In the genomic region with DNA sequence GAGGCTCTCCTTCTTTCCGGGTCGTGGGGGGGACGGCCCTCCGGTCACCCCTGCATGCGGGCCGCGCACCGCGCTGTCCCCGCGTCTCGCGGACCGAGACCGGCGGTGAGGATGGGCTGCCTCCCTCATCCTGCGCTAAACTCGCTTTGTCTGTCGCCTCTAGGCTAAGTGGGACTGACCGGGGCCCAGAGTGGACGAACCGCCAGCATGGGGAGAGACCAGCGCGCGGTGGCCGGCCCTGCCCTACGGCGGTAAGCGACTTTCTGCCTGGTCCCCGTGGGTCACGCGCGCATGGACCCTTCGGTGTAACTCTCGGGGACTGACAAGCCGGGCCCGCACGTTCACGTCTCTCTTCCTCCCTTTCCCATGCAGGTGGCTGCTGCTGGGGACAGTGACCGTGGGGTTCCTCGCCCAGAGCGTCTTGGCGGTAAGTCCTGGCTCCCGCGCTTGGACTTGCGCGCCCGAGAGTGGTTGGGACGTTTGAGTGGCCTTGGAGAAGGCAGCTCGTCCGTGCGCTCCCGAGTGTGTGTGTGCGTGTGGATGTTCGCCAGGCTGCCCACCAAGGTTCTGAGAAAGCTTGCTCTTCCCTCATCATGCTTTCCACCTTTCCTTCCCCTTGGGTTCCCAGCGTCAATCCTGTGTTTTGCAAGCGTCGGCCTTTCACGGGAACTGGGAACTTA, we compare ENCODE assay signal across 9 cellular contexts. TPM values are rescaled to one million over a fixed set of nuclear protein-coding genes. Genes with fewer than 3 reads are reported as not detected.
DNase-seq lines count a peak whose midpoint lies in the region; ATAC-seq and TF ChIP-seq lines count a peak whose summit lies in the region.
"Had no signal": no experiment of that assay in that cellular context is flagged by ENCODE, and none has a peak within 500 bp of the region (broad histone marks: within the 10 kb centered on the region; RNA-seq: fewer than 3 reads in every experiment).

No MANE protein-coding gene starts in this region.

- peak overlapping the region; percentile 84 for H3K14ac ChIP-seq in trophoblast cell (ENCODE audit: low read length)

- peak overlapping the region; percentile 4 for H4K12ac ChIP-seq in trophoblast cell (ENCODE audit: low read depth, low read length)

- H2BK5ac ChIP-seq in trophoblast cell (ENCODE audit: low read depth, low read length, poor library complexity), result peak overlapping the region; percentile 93

- H3K23ac ChIP-seq in trophoblast cell (ENCODE audit: low read length), result peak overlapping the region; percentile 18

- DNase-seq in ELF-1 (ENCODE audit: low read depth, low spot score) (peak; percentile 55), Right ventricle myocardium superior (no peak), trophoblast cell (peak; percentile 72 to 83), T-helper 9 cell (no peak), NCI-H2107 treated with DMSO at 0.1 percent for 48 hours (lab: John Stamatoyannopoulos, UW; ENCODE audit: unreplicated experiment) (no peak), HK-2 (ENCODE audit: unreplicated experiment) (no peak)
- DNase-seq: stimulated activated CD4-positive, alpha-beta T cell treated with anti-CD3 and anti-CD28 coated beads, Interleukin-2, amount 100 ng/mL, for 24 hours had no signal

- peak overlapping the region; percentile 35 for H3K4ac ChIP-seq in trophoblast cell (ENCODE audit: low read depth, low read length)

- peak overlapping the region; percentile 33 for H4K8ac ChIP-seq in trophoblast cell (ENCODE audit: low read depth, low read length)

- H2AK5ac ChIP-seq in trophoblast cell (ENCODE audit: low read length), result peak overlapping the region; percentile 11

- peaks cover 31 to 42% of the 10 kb centered on the region in 2 experiments for H3K4me1 ChIP-seq in trophoblast cell (ENCODE audit: control insufficient read depth in 1 of 2, insufficient read depth in 2 of 2, low read length in 2 of 2)

- peak overlapping the region; percentile 74 for H2AFZ ChIP-seq in trophoblast cell (ENCODE audit: insufficient read depth, low read length, poor library complexity)

- peak overlapping the region; percentile 7 for H2BK12ac ChIP-seq in trophoblast cell (ENCODE audit: low read length)

- ATAC-seq in SK-N-SH treated with all-trans-retinoic acid at 6 μM for 48 hours (peak; percentile 46), Right ventricle myocardium superior (ENCODE audit: poor library complexity) (peak; percentile 14), HG02571 (IDR thresholded peaks at IDR 0.05; ENCODE audit: unreplicated experiment) (no peak)

- no peaks in the 10 kb centered on the region for H3K27me3 ChIP-seq in trophoblast cell (ENCODE audit: insufficient read depth, low read length)

- intact Hi-C loops in Right ventricle myocardium superior (cut with DNase I), result loop anchor here (5.0 kb wide), 2 partner anchors 86 to 104 kb away; no protein-coding TSS in a partner anchor

- peaks cover 18 to 32% of the 10 kb centered on the region in 2 experiments for H3K36me3 ChIP-seq in trophoblast cell (ENCODE audit: control insufficient read depth in 1 of 2, insufficient read depth in 2 of 2, low read length in 2 of 2)

- H3K9me3 ChIP-seq in trophoblast cell (ENCODE audit: insufficient read depth, low read depth, low read length), result no peaks in the 10 kb centered on the region

- peak overlapping the region; percentile 93 for H3K4me3 ChIP-seq in trophoblast cell (ENCODE audit: low read depth, low read length)

- H2BK120ac ChIP-seq in trophoblast cell (ENCODE audit: insufficient read depth, low read length, poor library complexity), result peak overlapping the region; percentile 60

- H3K18ac ChIP-seq in trophoblast cell (ENCODE audit: low read length), result peak overlapping the region; percentile 81

- H3K27ac ChIP-seq in trophoblast cell (ENCODE audit: low read depth, low read length), result peak overlapping the region; percentile 66

- H4K91ac ChIP-seq in trophoblast cell (ENCODE audit: low read depth, low read length), result peak overlapping the region; percentile 78

- no CpG with 5 or more reads among the region's 59 CpGs for WGBS in trophoblast cell (ENCODE audit: extremely low coverage, insufficient coverage, insufficient read length)

- peaks cover 45% of the 10 kb centered on the region for H3K79me1 ChIP-seq in trophoblast cell (ENCODE audit: low read length)

- H3K79me2 ChIP-seq in trophoblast cell (ENCODE audit: control insufficient read depth, insufficient read depth, low read length, poor library complexity), result peaks cover 42% of the 10 kb centered on the region

- peak overlapping the region; percentile 72 for H3K4me2 ChIP-seq in trophoblast cell (ENCODE audit: low read length)

- peak overlapping the region; percentile 93 for H3K9ac ChIP-seq in trophoblast cell (ENCODE audit: low read length)

TF ChIP-seq in SK-N-SH treated with all-trans-retinoic acid at 6 μM for 48 hours, 23 proteins besides CTCF, POLR2A, EP300 and RAD21:
- TF ChIP-seq, protein P1, sequence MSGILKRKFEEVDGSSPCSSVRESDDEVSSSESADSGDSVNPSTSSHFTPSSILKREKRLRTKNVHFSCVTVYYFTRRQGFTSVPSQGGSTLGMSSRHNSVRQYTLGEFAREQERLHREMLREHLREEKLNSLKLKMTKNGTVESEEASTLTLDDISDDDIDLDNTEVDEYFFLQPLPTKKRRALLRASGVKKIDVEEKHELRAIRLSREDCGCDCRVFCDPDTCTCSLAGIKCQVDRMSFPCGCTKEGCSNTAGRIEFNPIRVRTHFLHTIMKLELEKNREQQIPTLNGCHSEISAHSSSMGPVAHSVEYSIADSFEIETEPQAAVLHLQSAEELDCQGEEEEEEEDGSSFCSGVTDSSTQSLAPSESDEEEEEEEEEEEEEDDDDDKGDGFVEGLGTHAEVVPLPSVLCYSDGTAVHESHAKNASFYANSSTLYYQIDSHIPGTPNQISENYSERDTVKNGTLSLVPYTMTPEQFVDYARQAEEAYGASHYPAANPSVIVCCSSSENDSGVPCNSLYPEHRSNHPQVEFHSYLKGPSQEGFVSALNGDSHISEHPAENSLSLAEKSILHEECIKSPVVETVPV (CRISPR knock-in tag; IDR thresholded peaks at IDR 0.05), result no peak
- no peak for TF ChIP-seq ESRRG (CRISPR knock-in tag; IDR thresholded peaks at IDR 0.05)
- TF ChIP-seq ZNF8 (CRISPR knock-in tag; IDR thresholded peaks at IDR 0.05), result no peak
- TF ChIP-seq ZC3H10 (CRISPR knock-in tag; IDR thresholded peaks at IDR 0.05), result no peak
TF ChIP-seq in SK-N-SH treated with all-trans-retinoic acid at 6 μM for 48 hours: peak in this region for 0.

RNA-seq across cellular contexts. Expression of a gene that starts 0.8 kb away (rescaled TPM):
- 91.2 TPM for total RNA-seq in Right ventricle myocardium superior
- 769 and 825 TPM in 2 replicates for polyA plus RNA-seq in trophoblast cell (2013)

RNA-seq across cellular contexts. Expression of a gene that starts 0.9 kb away (rescaled TPM):
- 107 TPM for total RNA-seq in Right ventricle myocardium superior
- 445 and 497 TPM in 2 replicates for polyA plus RNA-seq in trophoblast cell (2013)

Comparison
In these comparisons a context has a peak if more than half of its experiments do, and no peak if none do; other contexts are left out.
1. DNase-seq: peak in ELF-1 (single experiment) and trophoblast cell (2 of 2); none in Right ventricle myocardium superior (single experiment), T-helper 9 cell (single experiment), NCI-H2107 treated with DMSO at 0.1 percent for 48 hours (single experiment) and HK-2 (single experiment).